Comparison of ENCODE assay signal across 2 cellular contexts in genomic region chr14:101289230-101289690, GRCh38.
TF ChIP-seq lines count a peak whose summit lies in the region.

No MANE protein-coding gene starts in this region.

TF ChIP-seq in GM23338, 12 proteins besides CTCF, POLR2A, EP300 and RAD21 (continued from another document):
- TF ChIP-seq ZNF462 (CRISPR knock-in tag; IDR thresholded peaks at IDR 0.05), result no peak
- no peak for TF ChIP-seq JUNB (IDR thresholded peaks at IDR 0.05; ENCODE audit: unreplicated experiment)
- no peak for TF ChIP-seq ZNF114 (CRISPR knock-in tag; IDR thresholded peaks at IDR 0.05)
- TF ChIP-seq POLR2AphosphoS5 (IDR thresholded peaks at IDR 0.05; ENCODE audit: low read depth), result no peak
- TF ChIP-seq REST (IDR thresholded peaks at IDR 0.05; ENCODE audit: unreplicated experiment), result no peak

TF ChIP-seq in HepG2, 621 proteins besides CTCF, POLR2A, EP300 and RAD21 (continued from another document and continues in another):
- TF ChIP-seq ZNF609 (CRISPR knock-in tag; IDR thresholded peaks at IDR 0.05; ENCODE audit: borderline replicate concordance) (peak; percentile 89), ZNF160 (CRISPR knock-in tag; IDR thresholded peaks at IDR 0.05) (no peak), ZSCAN20 (CRISPR knock-in tag; IDR thresholded peaks at IDR 0.05; ENCODE audit: borderline replicate concordance) (no peak), ZMAT3 (CRISPR knock-in tag; conservative IDR thresholded peaks at IDR 0.05) (0 out of 2 replicates have a peak, but pooled peaks have one; percentile 20), JUND (CRISPR knock-in tag; IDR thresholded peaks at IDR 0.05) (peak; percentile 66), ZSCAN31 (CRISPR knock-in tag; IDR thresholded peaks at IDR 0.05; ENCODE audit: low read depth) (0 out of 2 replicates have a peak, but pooled peaks have one; percentile 40), KDM2A (CRISPR knock-in tag; IDR thresholded peaks at IDR 0.05; ENCODE audit: borderline replicate concordance, low read depth) (peak; percentile 29; the same call in 1 of the 2 replicates), ZGPAT (CRISPR knock-in tag; IDR thresholded peaks at IDR 0.05) (peak; percentile 80), CREBL2 (CRISPR knock-in tag; IDR thresholded peaks at IDR 0.05; ENCODE audit: borderline replicate concordance) (0 out of 2 replicates have a peak, but pooled peaks have one; percentile 56), BHLHE40 (IDR thresholded peaks at IDR 0.05; ENCODE audit: low read length) (peak; percentile 74), NFKBIZ (CRISPR knock-in tag; IDR thresholded peaks at IDR 0.05) (peak; percentile 81; the same call in 1 of the 2 replicates), ZBTB7A (CRISPR knock-in tag; IDR thresholded peaks at IDR 0.05) (no peak), NR2F6 (IDR thresholded peaks at IDR 0.05) (peak; percentile 85), NR2F6 (CRISPR knock-in tag; IDR thresholded peaks at IDR 0.05) (peak; percentile 94), SOX5 (CRISPR knock-in tag; IDR thresholded peaks at IDR 0.05; ENCODE audit: borderline replicate concordance) (peak; percentile 95), ZNF484 (CRISPR knock-in tag; IDR thresholded peaks at IDR 0.05; ENCODE audit: borderline replicate concordance, low read depth) (no peak), HMG20A (CRISPR knock-in tag; IDR thresholded peaks at IDR 0.05; ENCODE audit: borderline replicate concordance) (peak; percentile 97), IKZF4 (CRISPR knock-in tag; IDR thresholded peaks at IDR 0.05; ENCODE audit: borderline replicate concordance, low read depth, not compliant biosample characterization) (no peak), ZNF44 (CRISPR knock-in tag; IDR thresholded peaks at IDR 0.05) (no peak), MAFK (conservative IDR thresholded peaks at IDR 0.05 in 1 of 2, IDR thresholded peaks at IDR 0.05 in 1 of 2; ENCODE audit: low read length in 2 of 2) (peak in 1 of 2 experiments; percentile 0; a peak in 1 of 4 replicates), ELF4 (CRISPR knock-in tag; IDR thresholded peaks at IDR 0.05; ENCODE audit: borderline replicate concordance) (no peak), FOXJ3 (CRISPR knock-in tag; IDR thresholded peaks at IDR 0.05; ENCODE audit: borderline replicate concordance) (peak; percentile 94), ZBTB1 (CRISPR knock-in tag; IDR thresholded peaks at IDR 0.05; ENCODE audit: borderline replicate concordance) (no peak), MAX (IDR thresholded peaks at IDR 0.05) (peak; percentile 78; the same call in 1 of the 2 replicates), TCF7 (IDR thresholded peaks at IDR 0.05; ENCODE audit: low read depth) (peak; percentile 96), ELF3 (CRISPR knock-in tag; IDR thresholded peaks at IDR 0.05) (peak; percentile 97), ZNF3 (CRISPR knock-in tag; IDR thresholded peaks at IDR 0.05) (peak; percentile 75), ZNF766 (CRISPR knock-in tag; IDR thresholded peaks at IDR 0.05; ENCODE audit: borderline replicate concordance) (0 out of 2 replicates have a peak, but pooled peaks have one; percentile 78), REL (CRISPR knock-in tag; conservative IDR thresholded peaks at IDR 0.05) (no peak), IRF2 (CRISPR knock-in tag; IDR thresholded peaks at IDR 0.05) (peak; percentile 89), ZFP82 (CRISPR knock-in tag; IDR thresholded peaks at IDR 0.05; ENCODE audit: borderline replicate concordance) (peak; percentile 63; the same call in 1 of the 2 replicates), ATF7-NPFF (CRISPR knock-in tag; IDR thresholded peaks at IDR 0.05; ENCODE audit: low read depth) (no peak), ZNF205 (CRISPR knock-in tag; IDR thresholded peaks at IDR 0.05) (peak; percentile 79), ZNF550 (CRISPR knock-in tag; IDR thresholded peaks at IDR 0.05; ENCODE audit: borderline replicate concordance) (no peak), JUNB (CRISPR knock-in tag; IDR thresholded peaks at IDR 0.05; ENCODE audit: borderline replicate concordance) (peak; percentile 67; the same call in 1 of the 2 replicates), KDM1A (CRISPR knock-in tag; IDR thresholded peaks at IDR 0.05) (peak; percentile 74), ZNF501 (CRISPR knock-in tag; IDR thresholded peaks at IDR 0.05) (peak; percentile 5; the same call in 1 of the 2 replicates), NAIF1 (CRISPR knock-in tag; IDR thresholded peaks at IDR 0.05; ENCODE audit: borderline replicate concordance) (0 out of 2 replicates have a peak, but pooled peaks have one; percentile 23), SAP130 (CRISPR knock-in tag; IDR thresholded peaks at IDR 0.05; ENCODE audit: low read depth) (peak; percentile 89), KDM4B (CRISPR knock-in tag; IDR thresholded peaks at IDR 0.05) (peak; percentile 94), HNF1B (CRISPR knock-in tag; IDR thresholded peaks at IDR 0.05) (peak; percentile 27; the same call in 1 of the 2 replicates), TBX2 (CRISPR knock-in tag; IDR thresholded peaks at IDR 0.05; ENCODE audit: borderline replicate concordance) (peak; percentile 100), RARG (CRISPR knock-in tag; IDR thresholded peaks at IDR 0.05; ENCODE audit: low read depth) (no peak), MIXL1 (CRISPR knock-in tag; IDR thresholded peaks at IDR 0.05) (peak; percentile 94), HOXA7 (CRISPR knock-in tag; IDR thresholded peaks at IDR 0.05) (no peak), HNF4A (CRISPR knock-in tag; IDR thresholded peaks at IDR 0.05) (peak; percentile 99), SP5 (CRISPR knock-in tag; IDR thresholded peaks at IDR 0.05; ENCODE audit: borderline replicate concordance, low read depth) (peak; percentile 94), ZNF264 (CRISPR knock-in tag; IDR thresholded peaks at IDR 0.05) (peak; percentile 88), ZNF749 (CRISPR knock-in tag; IDR thresholded peaks at IDR 0.05; ENCODE audit: borderline replicate concordance) (no peak), ZNF883 (CRISPR knock-in tag; IDR thresholded peaks at IDR 0.05; ENCODE audit: not compliant biosample characterization) (no peak), HDAC6 (IDR thresholded peaks at IDR 0.05; ENCODE audit: low read depth, low read length) (no peak), CREB1 (IDR thresholded peaks at IDR 0.05) (peak; percentile 54), CREB1 (CRISPR knock-in tag; IDR thresholded peaks at IDR 0.05) (peak; percentile 74), ZBTB26 (CRISPR knock-in tag; IDR thresholded peaks at IDR 0.05; ENCODE audit: borderline replicate concordance) (no peak), HCFC1 (IDR thresholded peaks at IDR 0.05; ENCODE audit: low read depth, low read length) (no peak), ZFP37 (CRISPR knock-in tag; IDR thresholded peaks at IDR 0.05; ENCODE audit: borderline replicate concordance) (peak; percentile 62; the same call in 1 of the 2 replicates), BCL6 (CRISPR knock-in tag; IDR thresholded peaks at IDR 0.05) (peak; percentile 98), PATZ1 (CRISPR knock-in tag; IDR thresholded peaks at IDR 0.05) (peak; percentile 83)
